Comparison of ENCODE assay signal across 1 cellular context in genomic region chr18:10101729-10102128, GRCh38.
TF ChIP-seq lines count a peak whose summit lies in the region.

No MANE protein-coding gene starts in this region.

TF ChIP-seq in GM23338, 12 proteins besides CTCF, POLR2A, EP300 and RAD21 (continued from another document):
- no peak for TF ChIP-seq ZNF462 (CRISPR knock-in tag; IDR thresholded peaks at IDR 0.05)
- TF ChIP-seq CREB1 (CRISPR knock-in tag; IDR thresholded peaks at IDR 0.05; ENCODE audit: low read depth) = no peak
- no peak for TF ChIP-seq NANOG (IDR thresholded peaks at IDR 0.05; ENCODE audit: borderline replicate concordance)
- no peak for TF ChIP-seq ETS1 (IDR thresholded peaks at IDR 0.05)
- TF ChIP-seq EZH2phosphoT487 (IDR thresholded peaks at IDR 0.05; ENCODE audit: unreplicated experiment) = no peak
- no peak for TF ChIP-seq EZH2 (IDR thresholded peaks at IDR 0.05; ENCODE audit: low read depth, unreplicated experiment)
- no peak for TF ChIP-seq ZNF331 (CRISPR knock-in tag; IDR thresholded peaks at IDR 0.05; ENCODE audit: low read depth)
- no peak for TF ChIP-seq STAT1 (IDR thresholded peaks at IDR 0.05; ENCODE audit: unreplicated experiment)
- TF ChIP-seq ZNF114 (CRISPR knock-in tag; IDR thresholded peaks at IDR 0.05) = no peak
- TF ChIP-seq JUNB (IDR thresholded peaks at IDR 0.05; ENCODE audit: unreplicated experiment) = no peak
TF ChIP-seq in GM23338: peak in this region for 0.
